Comparison of ENCODE assay signal across 9 cellular contexts in the genomic region with DNA sequence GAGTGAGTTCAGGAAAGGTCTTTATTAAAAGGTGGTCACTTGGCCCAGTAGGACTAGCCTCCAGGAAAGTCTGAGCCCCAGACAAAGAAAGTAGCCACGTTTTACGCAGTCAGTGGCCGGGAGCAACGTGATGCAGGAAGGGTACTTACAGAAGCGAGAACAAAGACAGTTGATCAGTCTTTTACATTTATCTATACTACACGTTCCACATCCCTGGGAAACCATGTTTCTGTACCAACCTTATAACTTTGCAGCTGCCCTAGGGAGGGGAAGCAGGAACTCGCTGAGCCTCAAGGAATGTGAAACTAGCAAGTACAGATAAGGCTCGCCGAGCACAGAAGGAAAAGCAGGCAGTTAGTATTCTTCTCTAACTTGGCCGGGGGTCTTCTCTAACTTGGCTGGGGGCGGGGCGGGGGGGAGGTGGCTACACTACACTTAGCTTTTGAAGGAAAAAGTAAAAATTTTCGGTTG. TPM values are rescaled to one million over a fixed set of nuclear protein-coding genes. Genes with fewer than 3 reads are reported as not detected.
DNase-seq lines count a peak whose midpoint lies in the region; ATAC-seq and TF ChIP-seq lines count a peak whose summit lies in the region.
"Had no signal": no experiment of that assay in that cellular context is flagged by ENCODE, and none has a peak within 500 bp of the region (broad histone marks: within the 10 kb centered on the region; RNA-seq: fewer than 3 reads in every experiment).

No MANE protein-coding gene starts in this region.

- ATAC-seq in GM18520 (IDR thresholded peaks at IDR 0.05; ENCODE audit: unreplicated experiment), result no peak

- H3K27ac Mint-ChIP-seq in T-helper 1 cell treated with Interleukin-12 subunit alpha and Interleukin-12 subunit beta and Interleukin-4 antibody, amounts not matched to agents 30 μg/mL and 1 μg/mL, for 36 hours, result peak overlapping the region; percentile 58
- H3K27ac Mint-ChIP-seq in chondrocyte (ENCODE audit: unreplicated experiment), result no peak overlapping the region
- no peak overlapping the region for H3K27ac Mint-ChIP-seq in neural crest cell (ENCODE audit: unreplicated experiment)

- peaks cover 25% of the 10 kb centered on the region for H3K4me1 Mint-ChIP-seq in T-helper 1 cell treated with Interleukin-12 subunit alpha and Interleukin-12 subunit beta and Interleukin-4 antibody, amounts not matched to agents 30 μg/mL and 1 μg/mL, for 36 hours (ENCODE audit: low read depth)
- H3K4me1 Mint-ChIP-seq in chondrocyte (ENCODE audit: low read depth), result peaks cover 14% of the 10 kb centered on the region
- H3K4me1 Mint-ChIP-seq in neural crest cell, result peaks cover 21% of the 10 kb centered on the region

- H3K27me3 ChIP-seq in OCI-LY3 (ENCODE audit: low read depth, low read length), result peaks cover 3% of the 10 kb centered on the region; the same call in 1 of the 2 replicates

- peak overlapping the region; percentile 86 for H3K4me3 Mint-ChIP-seq in T-helper 1 cell treated with Interleukin-12 subunit alpha and Interleukin-12 subunit beta and Interleukin-4 antibody, amounts not matched to agents 30 μg/mL and 1 μg/mL, for 36 hours
- peak overlapping the region; percentile 63 for H3K4me3 Mint-ChIP-seq in chondrocyte (ENCODE audit: unreplicated experiment)
- H3K4me3 Mint-ChIP-seq in neural crest cell, result peak overlapping the region; percentile 65

- DNase-seq in T-helper 1 cell (no peak), chondrocyte (ENCODE audit: low spot score) (no peak), neural crest cell (ENCODE audit: low read depth, low spot score) (no peak), NCI-H128 (lab: John Stamatoyannopoulos, UW; ENCODE audit: unreplicated experiment) (no peak), EL (no peak)

- H3K4me2 ChIP-seq in OCI-LY3 (ENCODE audit: low read length), result peak overlapping the region; percentile 77

- H3K9ac ChIP-seq in OCI-LY3 (ENCODE audit: low read length), result peak overlapping the region; percentile 33

- no peaks in the 10 kb centered on the region for H3K27me3 Mint-ChIP-seq in T-helper 1 cell treated with Interleukin-12 subunit alpha and Interleukin-12 subunit beta and Interleukin-4 antibody, amounts not matched to agents 30 μg/mL and 1 μg/mL, for 36 hours (ENCODE audit: low read depth)
- H3K27me3 Mint-ChIP-seq in chondrocyte (ENCODE audit: low read depth) (peaks cover 2% of the 10 kb centered on the region), neural crest cell (ENCODE audit: low read depth) (peaks cover 18% of the 10 kb centered on the region)

- H3K4me1 ChIP-seq in OCI-LY3 (ENCODE audit: low read length), result peaks cover 24% of the 10 kb centered on the region

- peak overlapping the region; percentile 76 for H3K4me3 ChIP-seq in OCI-LY3 (ENCODE audit: low read length)

- H3K36me3 ChIP-seq in OCI-LY3 (replicated peaks; ENCODE audit: low read depth, low read length), result no peaks in the 10 kb centered on the region

- no peak for TF ChIP-seq CTCF in OCI-LY3 (IDR thresholded peaks at IDR 0.05; ENCODE audit: low read depth, low read length)
- no peak for TF ChIP-seq CTCF in chondrocyte (IDR thresholded peaks at IDR 0.05)
- no peak for TF ChIP-seq CTCF in neural crest cell (conservative IDR thresholded peaks at IDR 0.05)

- H3K27ac ChIP-seq in OCI-LY3 (ENCODE audit: low read length), result no peak overlapping the region
- H3K27ac ChIP-seq: SK-N-MC had no signal

- H3K36me3 Mint-ChIP-seq in T-helper 1 cell treated with Interleukin-12 subunit alpha and Interleukin-12 subunit beta and Interleukin-4 antibody, amounts not matched to agents 30 μg/mL and 1 μg/mL, for 36 hours (ENCODE audit: low read depth), result no peaks in the 10 kb centered on the region
- H3K36me3 Mint-ChIP-seq in chondrocyte (ENCODE audit: low read depth) (no peaks in the 10 kb centered on the region), neural crest cell (ENCODE audit: low read depth) (peaks cover 4% of the 10 kb centered on the region)

- no peaks in the 10 kb centered on the region for H4K20me1 ChIP-seq in OCI-LY3 (ENCODE audit: insufficient read depth, low read length)

- H3K9me3 ChIP-seq in OCI-LY3 (ENCODE audit: insufficient read depth, low read length), result no peaks in the 10 kb centered on the region

- peaks cover 13% of the 10 kb centered on the region for H3K79me2 ChIP-seq in OCI-LY3 (ENCODE audit: low read length)

- H3K9me3 Mint-ChIP-seq in T-helper 1 cell treated with Interleukin-12 subunit alpha and Interleukin-12 subunit beta and Interleukin-4 antibody, amounts not matched to agents 30 μg/mL and 1 μg/mL, for 36 hours, result no peaks in the 10 kb centered on the region
- H3K9me3 Mint-ChIP-seq in chondrocyte (ENCODE audit: low read depth), result no peaks in the 10 kb centered on the region
- H3K9me3 Mint-ChIP-seq in neural crest cell, result peaks cover 2% of the 10 kb centered on the region

- peak overlapping the region; percentile 79 for H2AFZ ChIP-seq in OCI-LY3 (ENCODE audit: low read depth, low read length)

RNA-seq across cellular contexts. Expression of a gene that starts 3.4 kb away (rescaled TPM):
- 4.7 to 6.0 TPM (median 5.5 TPM) in 3 replicates for total RNA-seq in chondrocyte
- 33.4 and 35.3 TPM in 2 replicates for total RNA-seq in neural crest cell

RNA-seq across cellular contexts. Expression of a gene that starts 21.6 kb away (rescaled TPM):
- total RNA-seq in chondrocyte (7.7 to 10.9 TPM (median 10.2 TPM) in 3 replicates), neural crest cell (16.0 and 16.9 TPM in 2 replicates)

RNA-seq across cellular contexts. Expression of a gene that starts 25.8 kb away (rescaled TPM):
- total RNA-seq in chondrocyte (16.7 to 22.5 TPM (median 21.2 TPM) in 3 replicates), neural crest cell (19.2 and 19.9 TPM in 2 replicates)
